Comparison of ENCODE assay signal across 3 cellular contexts in genomic region chr3:114452176-114452744, GRCh38.
TF ChIP-seq lines count a peak whose summit lies in the region.

No MANE protein-coding gene starts in this region.

TF ChIP-seq in liver, 16 proteins besides CTCF, POLR2A, EP300 and RAD21 (continued from another document):
- TF ChIP-seq TAF1 (conservative IDR thresholded peaks at IDR 0.05) (no peak), REST (IDR thresholded peaks at IDR 0.05) (no peak), MAX (IDR thresholded peaks at IDR 0.05) (no peak), FOXA2 (IDR thresholded peaks at IDR 0.05) (no peak), JUND (IDR thresholded peaks at IDR 0.05) (no peak), ZBTB33 (IDR thresholded peaks at IDR 0.05) (no peak), SP1 (IDR thresholded peaks at IDR 0.05) (no peak), HNF4G (IDR thresholded peaks at IDR 0.05) (no peak), YY1 (IDR thresholded peaks at IDR 0.05) (no peak), RXRA (IDR thresholded peaks at IDR 0.05) (no peak), NR2F2 (IDR thresholded peaks at IDR 0.05) (no peak)

TF ChIP-seq in HepG2, 621 proteins besides CTCF, POLR2A, EP300 and RAD21 (continued from another document):
- TF ChIP-seq GPBP1L1 (CRISPR knock-in tag; IDR thresholded peaks at IDR 0.05) (no peak), TRIM24 (CRISPR knock-in tag; IDR thresholded peaks at IDR 0.05) (no peak), ZNF879 (CRISPR knock-in tag; IDR thresholded peaks at IDR 0.05) (no peak), ZNF326 (CRISPR knock-in tag; IDR thresholded peaks at IDR 0.05; ENCODE audit: borderline replicate concordance) (no peak)

TF ChIP-seq in WTC11, 78 proteins besides CTCF, POLR2A, EP300 and RAD21 (continued from another document):
- no peak for TF ChIP-seq ZNF425 (CRISPR knock-in tag; conservative IDR thresholded peaks at IDR 0.05)
TF ChIP-seq in WTC11: peak in this region for 0.
